ENCODE assay signal across 10 cellular contexts in genomic region chr7:17130281-17131059, GRCh38.
DNase-seq lines count a peak whose midpoint lies in the region; ATAC-seq and TF ChIP-seq lines count a peak whose summit lies in the region.
"Had no signal": no experiment of that assay in that cellular context is flagged by ENCODE, and none has a peak within 500 bp of the region (broad histone marks: within the 10 kb centered on the region; RNA-seq: fewer than 3 reads in every experiment).

No MANE protein-coding gene starts in this region.

- no peak for DNase-seq in stimulated activated naive CD8-positive, alpha-beta T cell treated with anti-CD3 and anti-CD28 coated beads, Interleukin-15, Interleukin-2, amounts not matched to agents 100 U/mL and 50 U/mL, for 24 hours
- DNase-seq in astrocyte of the hippocampus (ENCODE audit: low read depth, low spot score) = peak; percentile 74
- DNase-seq in activated CD4-positive, CD25-positive, alpha-beta regulatory T cell treated with anti-CD3 and anti-CD28 coated beads, Interleukin-2, amount 50 U/mL, for 72 hours = no peak
- no peak for DNase-seq in testis
- no peak for DNase-seq in activated CD4-positive, alpha-beta T cell treated with anti-CD3 and anti-CD28 coated beads for 4 hours

- TF ChIP-seq POLR2A in testis (IDR thresholded peaks at IDR 0.05) = no peak

- WGBS in liver = 22% methylated on average over 5 of the region's 5 CpGs
- 42 to 53% methylated on average over 5 of the region's 5 CpGs for whole genome bisulfite sequencing in testis, 2 donors

- H3K4me1 ChIP-seq in liver (ENCODE audit: control insufficient read depth in 4 of 4, insufficient read depth in 4 of 4, low read length in 3 of 4) (peaks cover 0 to 18% (median 3%) of the 10 kb centered on the region in 4 donors), testis (no peaks in the 10 kb centered on the region)

- intact Hi-C loops in testis (cut with DNase I; ENCODE audit: low total_unique reads) = no loop called here

- H3K27ac Mint-ChIP-seq in stimulated activated naive CD8-positive, alpha-beta T cell treated with anti-CD3 and anti-CD28 coated beads, Interleukin-15, Interleukin-2, amounts not matched to agents 100 ng/mL and 50 ng/mL, for 24 hours = no peak overlapping the region
- H3K27ac Mint-ChIP-seq: IgD-negative memory B cell had no signal

- H3K36me3 ChIP-seq in liver (ENCODE audit: control insufficient read depth in 4 of 4, insufficient read depth in 3 of 4, low read depth in 1 of 4, low read length in 3 of 4) (no peaks in the 10 kb centered on the region), testis (ENCODE audit: low read depth, missing control alignments) (no peaks in the 10 kb centered on the region)

- peak overlapping the region; percentile 30 for H3K4me3 Mint-ChIP-seq in stimulated activated naive CD8-positive, alpha-beta T cell treated with anti-CD3 and anti-CD28 coated beads, Interleukin-15, Interleukin-2, amounts not matched to agents 100 ng/mL and 50 ng/mL, for 24 hours

- H3K9ac ChIP-seq in liver (ENCODE audit: low read depth in 1 of 2, low read length in 2 of 2) = peak overlapping the region in 1 of 2 donors; percentile 82

- no peak for TF ChIP-seq CTCF in liver (IDR thresholded peaks at IDR 0.05; ENCODE audit: low read depth, low read length, missing input control)
- TF ChIP-seq CTCF in testis (IDR thresholded peaks at IDR 0.05) = no peak

- no peaks in the 10 kb centered on the region for H3K27me3 Mint-ChIP-seq in stimulated activated naive CD8-positive, alpha-beta T cell treated with anti-CD3 and anti-CD28 coated beads, Interleukin-15, Interleukin-2, amounts not matched to agents 100 ng/mL and 50 ng/mL, for 24 hours
- H3K27me3 Mint-ChIP-seq: IgD-negative memory B cell had no signal

- no peaks in the 10 kb centered on the region for H3K36me3 Mint-ChIP-seq in stimulated activated naive CD8-positive, alpha-beta T cell treated with anti-CD3 and anti-CD28 coated beads, Interleukin-15, Interleukin-2, amounts not matched to agents 100 ng/mL and 50 ng/mL, for 24 hours (ENCODE audit: low read depth)

- peak overlapping the region in 2 of 3 donors; percentile 34 to 46 for H3K4me3 ChIP-seq in liver (ENCODE audit: low read depth in 1 of 3, low read length in 3 of 3)
- H3K4me3 ChIP-seq in testis = no peak overlapping the region
- H3K4me3 ChIP-seq: skin epidermis had no signal

- H3K27me3 ChIP-seq in liver (ENCODE audit: control insufficient read depth in 4 of 4, insufficient read depth in 4 of 4, low read length in 3 of 4) = no peaks in the 10 kb centered on the region
- H3K27me3 ChIP-seq in testis = no peaks in the 10 kb centered on the region

- peaks cover 48% of the 10 kb centered on the region for H3K4me1 Mint-ChIP-seq in stimulated activated naive CD8-positive, alpha-beta T cell treated with anti-CD3 and anti-CD28 coated beads, Interleukin-15, Interleukin-2, amounts not matched to agents 100 ng/mL and 50 ng/mL, for 24 hours (ENCODE audit: low read depth)

- no peaks in the 10 kb centered on the region for H3K9me3 Mint-ChIP-seq in stimulated activated naive CD8-positive, alpha-beta T cell treated with anti-CD3 and anti-CD28 coated beads, Interleukin-15, Interleukin-2, amounts not matched to agents 100 ng/mL and 50 ng/mL, for 24 hours
- H3K9me3 Mint-ChIP-seq: IgD-negative memory B cell had no signal

- no peak for ATAC-seq in stimulated activated naive CD8-positive, alpha-beta T cell treated with anti-CD3 and anti-CD28 coated beads, Interleukin-15, Interleukin-2, amounts not matched to agents 100 U/mL and 50 U/mL, for 24 hours
- no peak for ATAC-seq in activated CD4-positive, CD25-positive, alpha-beta regulatory T cell treated with anti-CD3 and anti-CD28 coated beads, Interleukin-2, amount 50 U/mL, for 24 hours

- H3K27ac ChIP-seq in liver (ENCODE audit: low read depth in 1 of 2, low read length in 2 of 2) (peak overlapping the region; percentile 65 to 74), testis (no peak overlapping the region)

- H3K9me3 ChIP-seq in liver (ENCODE audit: control insufficient read depth in 4 of 4, low read length in 3 of 4) (no peaks in the 10 kb centered on the region), testis (no peaks in the 10 kb centered on the region)

- TF ChIP-seq RAD21 in liver (IDR thresholded peaks at IDR 0.05) = peak; percentile 28 to 64

TF ChIP-seq in liver, 16 proteins besides CTCF, POLR2A, EP300 and RAD21:
- TF ChIP-seq FOXA2 (IDR thresholded peaks at IDR 0.05) = peak; percentile 80
- peak; percentile 53 to 61 for TF ChIP-seq RXRA (IDR thresholded peaks at IDR 0.05)
- no peak for TF ChIP-seq NR2F2 (IDR thresholded peaks at IDR 0.05)
- peak; percentile 55 for TF ChIP-seq YY1 (IDR thresholded peaks at IDR 0.05)
- peak; percentile 59 for TF ChIP-seq SP1 (IDR thresholded peaks at IDR 0.05)
- TF ChIP-seq EGR1 (IDR thresholded peaks at IDR 0.05; ENCODE audit: low read depth in 2 of 2) = no peak
- TF ChIP-seq TAF1 (conservative IDR thresholded peaks at IDR 0.05) = no peak
- TF ChIP-seq ZBTB33 (IDR thresholded peaks at IDR 0.05) = no peak
- TF ChIP-seq HNF4A (conservative IDR thresholded peaks at IDR 0.05) = peak; percentile 40 to 59
- peak; percentile 49 for TF ChIP-seq FOXA1 (IDR thresholded peaks at IDR 0.05)
- TF ChIP-seq HNF4G (IDR thresholded peaks at IDR 0.05) = no peak
- peak in 1 of 2 donors; percentile 30 for TF ChIP-seq JUND (IDR thresholded peaks at IDR 0.05)
- no peak for TF ChIP-seq MAX (IDR thresholded peaks at IDR 0.05)
- peak; percentile 84 for TF ChIP-seq ATF3 (IDR thresholded peaks at IDR 0.05)
- TF ChIP-seq GABPA (IDR thresholded peaks at IDR 0.05 in 1 of 2, conservative IDR thresholded peaks at IDR 0.05 in 1 of 2) = no peak
- no peak for TF ChIP-seq REST (IDR thresholded peaks at IDR 0.05)

Comparison
In these comparisons a context has a peak if more than half of its experiments do, and no peak if none do; other contexts are left out.
1. H3K27ac ChIP-seq: peak in liver (2 of 2); none in testis (0 of 2).
2. H3K4me3 ChIP-seq: peak in liver (2 of 3); none in testis (0 of 2).